ENCODE assay signal across 8 cellular contexts in the genomic region with DNA sequence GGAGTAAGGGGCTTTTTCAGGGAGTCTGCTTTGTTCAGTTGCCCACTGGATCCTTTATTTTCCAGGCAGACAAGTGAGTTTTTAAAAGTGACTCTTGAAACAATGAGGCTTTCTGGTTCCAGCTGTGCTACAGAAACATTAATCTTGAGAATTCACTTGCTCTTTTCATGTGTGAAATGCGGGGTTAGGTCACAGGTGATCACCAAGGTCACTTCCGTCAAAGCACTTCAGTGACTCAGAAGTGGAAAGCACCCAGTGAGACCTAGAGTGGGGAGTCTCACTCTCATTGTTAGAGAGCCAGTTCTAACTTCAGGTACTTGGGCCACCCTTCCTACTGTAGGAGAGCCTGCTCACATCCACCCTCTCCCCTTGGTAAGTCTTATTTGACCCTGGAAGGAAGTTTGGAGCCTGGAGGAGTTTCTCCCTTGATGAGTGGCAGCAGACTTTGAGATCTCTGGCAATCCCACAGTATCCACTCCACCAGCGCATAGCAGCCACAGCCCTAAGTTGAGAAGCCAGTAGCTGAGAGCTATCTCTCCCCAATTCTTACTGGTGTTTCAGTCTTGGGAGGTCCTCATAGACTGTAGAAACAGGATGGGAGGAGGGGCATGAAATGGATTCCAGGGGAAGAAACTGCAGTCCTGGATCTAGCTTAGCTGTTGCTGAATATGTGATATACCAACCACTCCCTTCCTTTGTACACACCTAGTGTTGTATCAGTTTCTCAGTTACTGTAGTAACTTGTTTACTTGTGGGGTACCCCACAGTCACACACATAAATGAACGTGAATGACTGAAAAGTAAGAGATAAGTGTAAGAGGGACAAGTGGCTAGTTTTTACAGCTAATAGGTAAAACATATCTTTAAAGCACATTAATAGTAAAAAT. TPM values are rescaled to one million over a fixed set of nuclear protein-coding genes. Genes with fewer than 3 reads are reported as not detected.
DNase-seq lines count a peak whose midpoint lies in the region; ATAC-seq lines count a peak whose summit lies in the region.

No MANE protein-coding gene starts in this region.

- no peak overlapping the region for H3K4me3 ChIP-seq in CD4-positive, CD25-positive, alpha-beta regulatory T cell (ENCODE audit: low read depth, low read length)
- no peak overlapping the region for H3K4me3 ChIP-seq in aorta (ENCODE audit: low read length in 2 of 2)

- H3K27me3 Mint-ChIP-seq in CD4-positive, CD25-positive, alpha-beta regulatory T cell = peaks cover 86% of the 10 kb centered on the region
- peaks cover 81% of the 10 kb centered on the region for H3K27me3 Mint-ChIP-seq in activated naive CD8-positive, alpha-beta T cell treated with anti-CD3 and anti-CD28 coated beads, Interleukin-2, amount 10 ng/mL, durations not matched to agents 7 days and 5 days
- peaks cover 59% of the 10 kb centered on the region for H3K27me3 Mint-ChIP-seq in stimulated activated memory B cell treated with anti-CD40 and anti-IgM and Interleukin-4, amounts not matched to agents 10 μg/mL and 1 μg/mL and 100 μg/mL, for 72 hours

- no peak overlapping the region for H3K27ac Mint-ChIP-seq in CD4-positive, CD25-positive, alpha-beta regulatory T cell
- no peak overlapping the region for H3K27ac Mint-ChIP-seq in activated naive CD8-positive, alpha-beta T cell treated with anti-CD3 and anti-CD28 coated beads, Interleukin-2, amount 10 ng/mL, durations not matched to agents 7 days and 5 days
- no peak overlapping the region for H3K27ac Mint-ChIP-seq in stimulated activated memory B cell treated with anti-CD40 and anti-IgM and Interleukin-4, amounts not matched to agents 10 μg/mL and 1 μg/mL and 100 μg/mL, for 72 hours

- no peaks in the 10 kb centered on the region for H3K36me3 ChIP-seq in CD4-positive, CD25-positive, alpha-beta regulatory T cell (ENCODE audit: control insufficient read depth, insufficient read depth, low read length)
- no peaks in the 10 kb centered on the region for H3K36me3 ChIP-seq in aorta (ENCODE audit: control insufficient read depth in 1 of 2, insufficient read depth in 2 of 2, low read length in 1 of 2)

- peak; percentile 13 to 80 (median 35) for DNase-seq in CD4-positive, CD25-positive, alpha-beta regulatory T cell
- DNase-seq in activated naive CD8-positive, alpha-beta T cell treated with anti-CD3 and anti-CD28 coated beads, Interleukin-2, amount 10 ng/mL, durations not matched to agents 7 days and 5 days = no peak
- DNase-seq in aorta (no peak), cerebellar cortex (ENCODE audit: low spot score) (no peak), anterior cingulate cortex (lab: John Stamatoyannopoulos, UW) (no peak)

- WGBS in aorta, 2 donors = 89 to 91% methylated on average over 4 of the region's 4 CpGs

- H3K9me3 Mint-ChIP-seq in CD4-positive, CD25-positive, alpha-beta regulatory T cell = peaks cover 0 to 4% (median 1%) of the 10 kb centered on the region in 7 donors
- H3K9me3 Mint-ChIP-seq in activated naive CD8-positive, alpha-beta T cell treated with anti-CD3 and anti-CD28 coated beads, Interleukin-2, amount 10 ng/mL, durations not matched to agents 7 days and 5 days = no peaks in the 10 kb centered on the region
- peaks cover 3% of the 10 kb centered on the region for H3K9me3 Mint-ChIP-seq in stimulated activated memory B cell treated with anti-CD40 and anti-IgM and Interleukin-4, amounts not matched to agents 10 μg/mL and 1 μg/mL and 100 μg/mL, for 72 hours

- peaks cover 17% of the 10 kb centered on the region for H3K4me1 ChIP-seq in CD4-positive, CD25-positive, alpha-beta regulatory T cell (ENCODE audit: control insufficient read depth, insufficient read depth, low read length, poor library complexity, severe bottlenecking)
- peaks cover 0 to 2% of the 10 kb centered on the region in 2 donors for H3K4me1 ChIP-seq in aorta (ENCODE audit: control insufficient read depth in 1 of 2, insufficient read depth in 2 of 2, low read length in 2 of 2)

- H3K27ac ChIP-seq in CD4-positive, CD25-positive, alpha-beta regulatory T cell (ENCODE audit: insufficient read depth, low read length, poor library complexity, severe bottlenecking) = no peak overlapping the region
- H3K27ac ChIP-seq in aorta (ENCODE audit: low read depth in 1 of 2, low read length in 2 of 2) = no peak overlapping the region

- no peak overlapping the region for H3K4me3 Mint-ChIP-seq in CD4-positive, CD25-positive, alpha-beta regulatory T cell
- H3K4me3 Mint-ChIP-seq in activated naive CD8-positive, alpha-beta T cell treated with anti-CD3 and anti-CD28 coated beads, Interleukin-2, amount 10 ng/mL, durations not matched to agents 7 days and 5 days = no peak overlapping the region
- H3K4me3 Mint-ChIP-seq in stimulated activated memory B cell treated with anti-CD40 and anti-IgM and Interleukin-4, amounts not matched to agents 10 μg/mL and 1 μg/mL and 100 μg/mL, for 72 hours = no peak overlapping the region

- intact Hi-C loops in aorta (cut with DNase I) = no loop called here

- peak; percentile 92 to 94 for ATAC-seq in CD4-positive, CD25-positive, alpha-beta regulatory T cell (ENCODE audit: low read depth in 2 of 2)
- peak; percentile 92 for ATAC-seq in GM19452 (IDR thresholded peaks at IDR 0.05; ENCODE audit: unreplicated experiment)
- peak; percentile 98 for ATAC-seq in HG03439 (IDR thresholded peaks at IDR 0.05; ENCODE audit: unreplicated experiment)
- ATAC-seq in activated naive CD8-positive, alpha-beta T cell treated with anti-CD3 and anti-CD28 coated beads, Interleukin-2, amount 10 ng/mL, durations not matched to agents 7 days and 5 days (ENCODE audit: low read depth) = peak; percentile 84
- peak; percentile 93 for ATAC-seq in stimulated activated memory B cell treated with anti-CD40 and anti-IgM and Interleukin-4, amounts not matched to agents 10 μg/mL and 1 μg/mL and 100 μg/mL, for 72 hours
- no peak for ATAC-seq in aorta (ENCODE audit: low FRiP score)

- H3K4me1 Mint-ChIP-seq in CD4-positive, CD25-positive, alpha-beta regulatory T cell = peaks cover 11 to 34% (median 24%) of the 10 kb centered on the region in 4 donors
- H3K4me1 Mint-ChIP-seq in activated naive CD8-positive, alpha-beta T cell treated with anti-CD3 and anti-CD28 coated beads, Interleukin-2, amount 10 ng/mL, durations not matched to agents 7 days and 5 days = peaks cover 23% of the 10 kb centered on the region
- peaks cover 37% of the 10 kb centered on the region for H3K4me1 Mint-ChIP-seq in stimulated activated memory B cell treated with anti-CD40 and anti-IgM and Interleukin-4, amounts not matched to agents 10 μg/mL and 1 μg/mL and 100 μg/mL, for 72 hours

- POLR2A ChIA-PET in activated naive CD8-positive, alpha-beta T cell treated with anti-CD3 and anti-CD28 coated beads, Interleukin-2, amount 10 ng/mL, durations not matched to agents 7 days and 5 days (lab: Charles Lee) = no interaction called here

- no peaks in the 10 kb centered on the region for H3K36me3 Mint-ChIP-seq in CD4-positive, CD25-positive, alpha-beta regulatory T cell
- peaks cover 2% of the 10 kb centered on the region for H3K36me3 Mint-ChIP-seq in activated naive CD8-positive, alpha-beta T cell treated with anti-CD3 and anti-CD28 coated beads, Interleukin-2, amount 10 ng/mL, durations not matched to agents 7 days and 5 days
- no peaks in the 10 kb centered on the region for H3K36me3 Mint-ChIP-seq in stimulated activated memory B cell treated with anti-CD40 and anti-IgM and Interleukin-4, amounts not matched to agents 10 μg/mL and 1 μg/mL and 100 μg/mL, for 72 hours

- H3K27me3 ChIP-seq in CD4-positive, CD25-positive, alpha-beta regulatory T cell (ENCODE audit: control insufficient read depth, insufficient read depth, low read length) = peaks cover 40% of the 10 kb centered on the region
- H3K27me3 ChIP-seq in aorta (ENCODE audit: control insufficient read depth in 1 of 2, insufficient read depth in 2 of 2, low read length in 1 of 2) = no peaks in the 10 kb centered on the region

- H3K9me3 ChIP-seq in CD4-positive, CD25-positive, alpha-beta regulatory T cell (ENCODE audit: control insufficient read depth in 2 of 2, low read length in 2 of 2) = no peaks in the 10 kb centered on the region
- no peaks in the 10 kb centered on the region for H3K9me3 ChIP-seq in aorta (ENCODE audit: control insufficient read depth, low read length)

RNA-seq across cellular contexts. Expression of a gene that starts 3.1 kb away (rescaled TPM):
- total RNA-seq in CD4-positive, CD25-positive, alpha-beta regulatory T cell = not detected
- under 1 TPM in 1 of 4 donors, not detected in 3; 0.07 TPM for polyA plus RNA-seq in CD4-positive, CD25-positive, alpha-beta regulatory T cell
- not detected for total RNA-seq in activated naive CD8-positive, alpha-beta T cell treated with anti-CD3 and anti-CD28 coated beads, Interleukin-2, amount 10 ng/mL, durations not matched to agents 7 days and 5 days
- 1 to 10 TPM; 4.6 to 4.8 TPM for total RNA-seq in aorta
- 1 to 10 TPM; 1.6 to 4.7 TPM for polyA plus RNA-seq in aorta

RNA-seq across cellular contexts. Expression of a gene that starts 27.4 kb away (rescaled TPM):
- total RNA-seq in CD4-positive, CD25-positive, alpha-beta regulatory T cell = 27.1 TPM
- 10 to 100 TPM; 36.2 to 42.9 (median 40.3) TPM for polyA plus RNA-seq in CD4-positive, CD25-positive, alpha-beta regulatory T cell
- total RNA-seq in activated naive CD8-positive, alpha-beta T cell treated with anti-CD3 and anti-CD28 coated beads, Interleukin-2, amount 10 ng/mL, durations not matched to agents 7 days and 5 days = 10 to 100 TPM; 32.0 to 38.8 TPM
- 10 to 100 TPM; 15.4 to 22.0 TPM for total RNA-seq in aorta
- polyA plus RNA-seq in aorta = 1 to 10 TPM; 2.5 to 5.8 TPM

Comparison
In these comparisons a context has a peak if more than half of its experiments do, and no peak if none do; other contexts are left out.
1. DNase-seq: peak in CD4-positive, CD25-positive, alpha-beta regulatory T cell (3 of 3); none in activated naive CD8-positive, alpha-beta T cell treated with anti-CD3 and anti-CD28 coated beads, Interleukin-2, amount 10 ng/mL, durations not matched to agents 7 days and 5 days (single experiment), aorta (0 of 2), cerebellar cortex (single experiment) and anterior cingulate cortex (0 of 58).